24 cellular contexts compared by ENCODE assay signal in genomic region chr5:111783537-111783936, GRCh38.
"Had no signal": no experiment of that assay in that cellular context is flagged by ENCODE, and none has a peak within 500 bp of the region (broad histone marks: within the 10 kb centered on the region; RNA-seq: fewer than 3 reads in every experiment).

No MANE protein-coding gene starts in this region.

- H3K4me3 Mint-ChIP-seq: activated B cell treated with CpG ODN at 0.5 μM for 24 hours; activated CD8-positive, alpha-beta T cell treated with anti-CD3 and anti-CD28 coated beads for 36 hours; activated naive CD4-positive, alpha-beta T cell treated with anti-CD3 and anti-CD28 coated beads, Interleukin-2, amount 50 U/mL, for 24 hours; activated naive CD8-positive, alpha-beta T cell treated with anti-CD3 and anti-CD28 coated beads, Interleukin-2, amount 50 U/mL, for 24 hours; natural killer cell treated with Interleukin-12 subunit alpha and Interleukin-12 subunit beta and Interleukin-15 and Interleukin-18, amount 100 ng/mL, for 72 hours; T-helper 2 cell treated with Interferon-gamma antibody and Interleukin-4, amounts not matched to agents 5 μg/mL and 100 μg/mL, for 36 hours had no signal

- H3K27me3 ChIP-seq: colonic mucosa, left lung had no signal

- H3K27ac Mint-ChIP-seq: activated B cell treated with CpG ODN at 0.5 μM for 24 hours; activated CD8-positive, alpha-beta T cell treated with anti-CD3 and anti-CD28 coated beads for 36 hours; activated naive CD4-positive, alpha-beta T cell treated with anti-CD3 and anti-CD28 coated beads, Interleukin-2, amount 50 U/mL, for 24 hours; activated naive CD8-positive, alpha-beta T cell treated with anti-CD3 and anti-CD28 coated beads, Interleukin-2, amount 50 U/mL, for 24 hours; activated T-helper 2 cell treated with anti-CD3 and anti-CD28 coated beads, Interferon-gamma antibody, Interleukin-2, Interleukin-4, amounts not matched to agents 10 μg/mL and 5 μg/mL and 100 μg/mL, durations not matched to agents 14 hours and 24 hours and 36 hours; natural killer cell treated with Interleukin-12 subunit alpha and Interleukin-12 subunit beta and Interleukin-15 and Interleukin-18, amount 100 ng/mL, for 72 hours; T-helper 2 cell treated with Interferon-gamma antibody and Interleukin-4, amounts not matched to agents 5 μg/mL and 100 μg/mL, for 36 hours had no signal

- DNase-seq: activated B cell treated with CpG ODN at 0.5 μM for 24 hours; activated CD4-positive, alpha-beta T cell treated with anti-CD3 and anti-CD28 coated beads, Interleukin-2, amount 50 U/mL, for 1 hour; activated CD8-positive, alpha-beta T cell treated with anti-CD3 and anti-CD28 coated beads for 36 hours; activated naive CD8-positive, alpha-beta T cell treated with anti-CD3 and anti-CD28 coated beads, Interleukin-2, amount 50 U/mL, for 24 hours; activated T-cell treated with anti-CD3 and anti-CD28 coated beads, Interleukin-2, amount 50 U/mL, for 48 hours; amygdala; colonic mucosa; dorsolateral prefrontal cortex; effector memory CD4-positive, alpha-beta T cell; foreskin melanocyte; left lung; mucosa of descending colon; posterior cingulate gyrus; right cardiac atrium; stimulated activated CD4-positive, alpha-beta T cell treated with anti-CD3 and anti-CD28 coated beads, Interleukin-2, amount 100 ng/mL, for 48 hours; stimulated activated naive CD8-positive, alpha-beta T cell treated with anti-CD3 and anti-CD28 coated beads, Interleukin-15, Interleukin-2, amounts not matched to agents 100 U/mL and 50 U/mL, for 24 hours; trophoblast cell had no signal

- H3K9me3 Mint-ChIP-seq: activated B cell treated with CpG ODN at 0.5 μM for 24 hours; activated CD8-positive, alpha-beta T cell treated with anti-CD3 and anti-CD28 coated beads for 36 hours; activated naive CD4-positive, alpha-beta T cell treated with anti-CD3 and anti-CD28 coated beads, Interleukin-2, amount 50 U/mL, for 24 hours; activated naive CD8-positive, alpha-beta T cell treated with anti-CD3 and anti-CD28 coated beads, Interleukin-2, amount 50 U/mL, for 24 hours; activated T-helper 2 cell treated with anti-CD3 and anti-CD28 coated beads, Interferon-gamma antibody, Interleukin-2, Interleukin-4, amounts not matched to agents 10 μg/mL and 5 μg/mL and 100 μg/mL, durations not matched to agents 14 hours and 24 hours and 36 hours; natural killer cell treated with Interleukin-12 subunit alpha and Interleukin-12 subunit beta and Interleukin-15 and Interleukin-18, amount 100 ng/mL, for 72 hours; T-helper 2 cell treated with Interferon-gamma antibody and Interleukin-4, amounts not matched to agents 5 μg/mL and 100 μg/mL, for 36 hours had no signal

- H3K27ac ChIP-seq: colonic mucosa, dorsolateral prefrontal cortex, left lung had no signal

- ATAC-seq: activated CD8-positive, alpha-beta T cell treated with anti-CD3 and anti-CD28 coated beads for 36 hours; activated naive CD8-positive, alpha-beta T cell treated with anti-CD3 and anti-CD28 coated beads, Interleukin-2, amount 50 U/mL, for 24 hours; esophagus mucosa; left lung; mucosa of descending colon; natural killer cell treated with Interleukin-12 subunit alpha and Interleukin-12 subunit beta and Interleukin-15 and Interleukin-18, amount 100 ng/mL, for 72 hours; right cardiac atrium; stimulated activated naive CD8-positive, alpha-beta T cell treated with anti-CD3 and anti-CD28 coated beads, Interleukin-15, Interleukin-2, amounts not matched to agents 100 U/mL and 50 U/mL, for 24 hours had no signal

- H3K36me3 ChIP-seq: colonic mucosa, left lung, thoracic aorta had no signal

- H3K9me3 ChIP-seq: colonic mucosa, left lung, mucosa of descending colon, thoracic aorta had no signal

- H3K4me1 Mint-ChIP-seq: activated B cell treated with CpG ODN at 0.5 μM for 24 hours; activated naive CD4-positive, alpha-beta T cell treated with anti-CD3 and anti-CD28 coated beads, Interleukin-2, amount 50 U/mL, for 24 hours; activated naive CD8-positive, alpha-beta T cell treated with anti-CD3 and anti-CD28 coated beads, Interleukin-2, amount 50 U/mL, for 24 hours had no signal

- H3K4me1 ChIP-seq: colonic mucosa had no signal

- H3K36me3 Mint-ChIP-seq: activated naive CD4-positive, alpha-beta T cell treated with anti-CD3 and anti-CD28 coated beads, Interleukin-2, amount 50 U/mL, for 24 hours; natural killer cell treated with Interleukin-12 subunit alpha and Interleukin-12 subunit beta and Interleukin-15 and Interleukin-18, amount 100 ng/mL, for 72 hours had no signal

- H3K4me3 ChIP-seq: colonic mucosa, dorsolateral prefrontal cortex, left lung, lung, mucosa of descending colon, thoracic aorta had no signal
